Comparison of ENCODE assay signal across 27 cellular contexts in the genomic region with DNA sequence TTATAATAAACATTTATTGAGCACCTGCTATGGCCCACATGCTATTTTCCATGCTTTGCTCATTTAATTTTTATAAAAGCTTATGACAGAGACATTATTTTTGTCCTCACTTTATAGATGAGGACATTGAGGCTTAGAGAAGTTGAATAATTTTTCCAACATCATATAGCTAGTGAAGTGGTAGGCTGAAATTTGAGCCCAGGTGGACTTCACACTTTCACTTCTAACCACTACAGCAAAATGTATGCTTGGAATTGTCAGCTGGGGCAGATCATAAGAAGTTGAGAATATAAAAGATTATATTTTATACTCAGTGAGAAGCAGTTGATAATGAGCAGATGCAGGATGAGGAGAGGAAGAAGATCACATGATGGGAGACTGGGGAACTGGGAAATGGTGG.
"Had no signal": no experiment of that assay in that cellular context is flagged by ENCODE, and none has a peak within 500 bp of the region (broad histone marks: within the 10 kb centered on the region; RNA-seq: fewer than 3 reads in every experiment).

No MANE protein-coding gene starts in this region.

- FAIRE-seq: endometrium had no signal

- H3K9ac ChIP-seq: neural progenitor cell, parathyroid adenoma had no signal

- H3K27ac ChIP-seq: body of pancreas, colonic mucosa, gastrocnemius medialis, left ventricle myocardium inferior, neural progenitor cell, parathyroid adenoma, psoas muscle, spleen, suprapubic skin, tibial artery, upper lobe of right lung had no signal

- H3K4me3 Mint-ChIP-seq: activated CD8-positive, alpha-beta T cell treated with anti-CD3 and anti-CD28 coated beads for 36 hours; activated naive CD8-positive, alpha-beta T cell; activated T-cell treated with anti-CD3 and anti-CD28 coated beads, Interleukin-2, amount 50 U/mL, for 4 hours; neural progenitor cell; T-helper 1 cell treated with Interleukin-12 subunit alpha and Interleukin-12 subunit beta and Interleukin-4 antibody, amounts not matched to agents 30 μg/mL and 1 μg/mL, for 36 hours; WTC11 had no signal

- H3K79me2 ChIP-seq: parathyroid adenoma had no signal

- H3K9me3 Mint-ChIP-seq: T-helper 1 cell treated with Interleukin-12 subunit alpha and Interleukin-12 subunit beta and Interleukin-4 antibody, amounts not matched to agents 30 μg/mL and 1 μg/mL, for 36 hours had no signal

- H3K27me3 ChIP-seq: body of pancreas, colonic mucosa, gastrocnemius medialis, neural progenitor cell, suprapubic skin, tibial artery, upper lobe of right lung had no signal

- H2AFZ ChIP-seq: neural progenitor cell, parathyroid adenoma had no signal

- ATAC-seq: activated CD8-positive, alpha-beta T cell treated with anti-CD3 and anti-CD28 coated beads for 36 hours; activated T-cell treated with anti-CD3 and anti-CD28 coated beads, Interleukin-2, amount 50 U/mL, for 4 hours; body of pancreas; gastrocnemius medialis; psoas muscle; WTC11 had no signal

- H3K36me3 ChIP-seq: colonic mucosa, gastrocnemius medialis, spleen, upper lobe of right lung had no signal

- H3K36me3 Mint-ChIP-seq: activated naive CD8-positive, alpha-beta T cell had no signal

- H3K9me3 ChIP-seq: colonic mucosa, suprapubic skin, tibial artery, upper lobe of right lung had no signal

- H3K4me3 ChIP-seq: body of pancreas, colonic mucosa, gastrocnemius medialis, left ventricle myocardium inferior, lung, neural progenitor cell, psoas muscle, spleen, suprapubic skin, tibial artery, upper lobe of right lung had no signal

- H3K4me1 ChIP-seq: body of pancreas, colonic mucosa, gastrocnemius medialis, left ventricle myocardium inferior, parathyroid adenoma, psoas muscle, upper lobe of right lung had no signal

- DNase-seq: activated CD4-positive, alpha-beta T cell treated with anti-CD3 and anti-CD28 coated beads, Interleukin-2, amount 50 U/mL, for 1 hour; activated CD8-positive, alpha-beta T cell treated with anti-CD3 and anti-CD28 coated beads for 36 hours; activated effector memory CD4-positive, alpha-beta T cell treated with Interleukin-2 at 50 U/mL for 16 hours; activated naive CD4-positive, alpha-beta T cell treated with Interleukin-2 at 50 U/mL for 16 hours; activated T-cell treated with anti-CD3 and anti-CD28 coated beads, Interleukin-2, amount 50 U/mL, for 4 hours; anterior cingulate cortex; body of pancreas; colonic mucosa; effector CD8-positive, alpha-beta T cell; gastrocnemius medialis; glutamatergic neuron; islet precursor cell; left ventricle myocardium inferior; occipital lobe; psoas muscle; spleen; stimulated activated naive CD4-positive, alpha-beta T cell; tibial artery; upper lobe of right lung had no signal

- H3K4me2 ChIP-seq: neural progenitor cell had no signal

- H3K27ac Mint-ChIP-seq: activated CD8-positive, alpha-beta T cell treated with anti-CD3 and anti-CD28 coated beads for 36 hours; activated naive CD8-positive, alpha-beta T cell; neural progenitor cell; T-helper 1 cell treated with Interleukin-12 subunit alpha and Interleukin-12 subunit beta and Interleukin-4 antibody, amounts not matched to agents 30 μg/mL and 1 μg/mL, for 36 hours; WTC11 had no signal
